Comparison of ENCODE assay signal across 22 cellular contexts in genomic region chr4:51840791-51841190, GRCh38.
"Had no signal": no experiment of that assay in that cellular context is flagged by ENCODE, and none has a peak within 500 bp of the region (broad histone marks: within the 10 kb centered on the region; RNA-seq: fewer than 3 reads in every experiment).

No MANE protein-coding gene starts in this region.

- ATAC-seq: activated naive CD4-positive, alpha-beta T cell treated with anti-CD3 and anti-CD28 coated beads, Interleukin-2, amount 50 U/mL, for 72 hours; body of pancreas; left lung; sciatic nerve; stimulated activated naive B cell treated with anti-CD40 and anti-IgM and Interleukin-4, amounts not matched to agents 10 μg/mL and 1 μg/mL and 100 μg/mL, for 72 hours; upper lobe of right lung; WTC11 had no signal

- H3K9ac ChIP-seq: neural progenitor cell had no signal

- H3K4me3 ChIP-seq: body of pancreas, colonic mucosa, left lung, neural progenitor cell, ovary, spleen, thoracic aorta, upper lobe of right lung had no signal

- H3K9me3 Mint-ChIP-seq: activated CD4-positive, alpha-beta memory T cell treated with anti-CD3 and anti-CD28 coated beads for 36 hours; activated naive CD4-positive, alpha-beta T cell treated with anti-CD3 and anti-CD28 coated beads, Interleukin-2, amount 50 U/mL, for 72 hours; activated T-helper 1 cell treated with anti-CD3 and anti-CD28 coated beads, Interleukin-12 subunit alpha, Interleukin-12 subunit beta, Interleukin-2, Interleukin-4 antibody, amounts not matched to agents 30 ng/mL and 10 ng/mL and 1 ng/mL, durations not matched to agents 14 hours and 24 hours and 36 hours; endodermal cell; neural progenitor cell; WTC11 had no signal

- H3K4me3 Mint-ChIP-seq: activated CD4-positive, alpha-beta memory T cell treated with anti-CD3 and anti-CD28 coated beads for 36 hours; activated T-helper 1 cell treated with anti-CD3 and anti-CD28 coated beads, Interleukin-12 subunit alpha, Interleukin-12 subunit beta, Interleukin-2, Interleukin-4 antibody, amounts not matched to agents 30 ng/mL and 10 ng/mL and 1 ng/mL, durations not matched to agents 14 hours and 24 hours and 36 hours; endodermal cell; neural progenitor cell; stimulated activated naive B cell treated with anti-CD40 and anti-IgM and Interleukin-4, amounts not matched to agents 10 μg/mL and 1 μg/mL and 100 μg/mL, for 72 hours; WTC11 had no signal

- H3K4me2 ChIP-seq: neural progenitor cell had no signal

- H3K27me3 Mint-ChIP-seq: activated CD4-positive, alpha-beta memory T cell treated with anti-CD3 and anti-CD28 coated beads for 36 hours had no signal

- H3K36me3 Mint-ChIP-seq: neural progenitor cell, WTC11 had no signal

- H3K9me3 ChIP-seq: body of pancreas, colonic mucosa, left lung, ovary, spleen, thoracic aorta, upper lobe of right lung had no signal

- H3K36me3 ChIP-seq: colonic mucosa, left lung, neural progenitor cell, ovary, spleen, thoracic aorta, upper lobe of right lung had no signal

- H3K27me3 ChIP-seq: body of pancreas, colonic mucosa, left lung, ovary, spleen, upper lobe of right lung had no signal

- H2AFZ ChIP-seq: neural progenitor cell had no signal

- DNase-seq: activated CD4-positive, alpha-beta memory T cell treated with anti-CD3 and anti-CD28 coated beads for 36 hours; activated CD4-positive, alpha-beta T cell treated with anti-CD3 and anti-CD28 coated beads for 4 hours; activated gamma-delta T cell treated with Interleukin-2 at 50 U/mL for 16 hours; activated T-cell treated with anti-CD3 and anti-CD28 coated beads for 4 hours; amygdala; body of pancreas; central memory CD4-positive, alpha-beta T cell; colonic mucosa; endodermal cell; left lung; midbrain; ovary; spleen; stimulated activated naive B cell treated with anti-CD40 and anti-IgM and Interleukin-4, amounts not matched to agents 10 μg/mL and 1 μg/mL and 100 μg/mL, for 72 hours; upper lobe of right lung had no signal

- H3K4me1 ChIP-seq: colonic mucosa had no signal

- H3K27ac Mint-ChIP-seq: activated CD4-positive, alpha-beta memory T cell treated with anti-CD3 and anti-CD28 coated beads for 36 hours; activated naive CD4-positive, alpha-beta T cell treated with anti-CD3 and anti-CD28 coated beads, Interleukin-2, amount 50 U/mL, for 72 hours; activated T-helper 1 cell treated with anti-CD3 and anti-CD28 coated beads, Interleukin-12 subunit alpha, Interleukin-12 subunit beta, Interleukin-2, Interleukin-4 antibody, amounts not matched to agents 30 ng/mL and 10 ng/mL and 1 ng/mL, durations not matched to agents 14 hours and 24 hours and 36 hours; endodermal cell; neural progenitor cell; stimulated activated naive B cell treated with anti-CD40 and anti-IgM and Interleukin-4, amounts not matched to agents 10 μg/mL and 1 μg/mL and 100 μg/mL, for 72 hours; WTC11 had no signal

- H3K27ac ChIP-seq: body of pancreas, colonic mucosa, epithelial cell of prostate, left lung, neural progenitor cell, ovary, spleen, thoracic aorta, upper lobe of right lung had no signal
